Comparison of ENCODE assay signal across 16 cellular contexts in genomic region chr10:16798571-16798970, GRCh38.
"Had no signal": no experiment of that assay in that cellular context is flagged by ENCODE, and none has a peak within 500 bp of the region (broad histone marks: within the 10 kb centered on the region; RNA-seq: fewer than 3 reads in every experiment).

No MANE protein-coding gene starts in this region.

- FAIRE-seq: frontal cortex had no signal

- H3K9me3 Mint-ChIP-seq: immature natural killer cell had no signal

- H3K4me1 Mint-ChIP-seq: nephron, neural progenitor cell had no signal

- H3K4me3 Mint-ChIP-seq: immature natural killer cell, nephron, neural progenitor cell had no signal

- DNase-seq: hypothalamus; immature natural killer cell; islet precursor cell; kidney glomerular epithelial cell; left ventricle myocardium superior; lower lobe of right lung; right lobe of liver; stimulated activated CD4-positive, alpha-beta T cell treated with anti-CD3 and anti-CD28 coated beads, Interleukin-12 subunit alpha, Interleukin-12 subunit beta, amount 100 ng/mL, for 4 hours; stimulated activated CD4-positive, alpha-beta T cell treated with anti-CD3 and anti-CD28 coated beads, Interleukin-1b, Interleukin-23, amount 100 ng/mL, for 48 hours; stimulated activated CD4-positive, alpha-beta T cell treated with anti-CD3 and anti-CD28 coated beads, Interleukin-4, amount 100 ng/mL, for 1 hour; stimulated activated CD8-positive, alpha-beta memory T cell treated with anti-CD3 and anti-CD28 coated beads, Interleukin-4, amount 100 ng/mL, for 48 hours; stimulated activated naive CD8-positive, alpha-beta T cell treated with anti-CD3 and anti-CD28 coated beads, Interleukin-15, Interleukin-2, amounts not matched to agents 100 U/mL and 50 U/mL, for 24 hours had no signal

- H3K27me3 Mint-ChIP-seq: progenitor cell of endocrine pancreas had no signal

- ATAC-seq: left ventricle myocardium superior; lower lobe of right lung; right lobe of liver; stimulated activated naive CD8-positive, alpha-beta T cell treated with anti-CD3 and anti-CD28 coated beads, Interleukin-15, Interleukin-2, amounts not matched to agents 100 U/mL and 50 U/mL, for 24 hours had no signal

- H3K27ac Mint-ChIP-seq: immature natural killer cell, nephron, neural progenitor cell, progenitor cell of endocrine pancreas had no signal
